In genomic region chr2:151853070-151853758, GRCh38 we compare ENCODE assay signal across 34 cellular contexts. TPM values are rescaled to one million over a fixed set of nuclear protein-coding genes. Genes with fewer than 3 reads are reported as not detected.
DNase-seq lines count a peak whose midpoint lies in the region; TF ChIP-seq lines count a peak whose summit lies in the region.
"Had no signal": no experiment of that assay in that cellular context is flagged by ENCODE, and none has a peak within 500 bp of the region (broad histone marks: within the 10 kb centered on the region; RNA-seq: fewer than 3 reads in every experiment).

No MANE protein-coding gene starts in this region.

- no peak for TF ChIP-seq POLR2A in adrenal gland (IDR thresholded peaks at IDR 0.05)

- H3K27me3 ChIP-seq in adrenal gland: no peaks in the 10 kb centered on the region
- H3K27me3 ChIP-seq: spleen, stomach, tibial artery had no signal

- no peaks in the 10 kb centered on the region for H3K9me3 ChIP-seq in adrenal gland (replicated peaks in 1 of 3)
- H3K9me3 ChIP-seq: spleen, stomach, tibial artery had no signal

- intact Hi-C loops in adrenal gland (cut with DNase I): no loop called here

- no peak overlapping the region for H3K27ac ChIP-seq in adrenal gland
- H3K27ac ChIP-seq: SK-N-MC, spleen, stomach, tibial artery had no signal

- no peaks in the 10 kb centered on the region for H3K36me3 ChIP-seq in adrenal gland (replicated peaks in 1 of 2)
- H3K36me3 ChIP-seq: spleen, stomach, tibial artery had no signal

- DNase-seq in NCI-H2196 (lab: John Stamatoyannopoulos, UW; ENCODE audit: unreplicated experiment) (peak; percentile 8), NCI-H2196 treated with DMSO at 0.1 percent for 48 hours (lab: John Stamatoyannopoulos, UW; ENCODE audit: unreplicated experiment) (no peak), DMS79 treated with DMSO at 0.1 percent for 48 hours (lab: John Stamatoyannopoulos, UW) (peak; percentile 72), NCI-H345 (lab: John Stamatoyannopoulos, UW) (peak; percentile 51), kidney glomerular epithelial cell (lab: John Stamatoyannopoulos, UW) (peak; percentile 12), adrenal gland (no peak)
- no peak for DNase-seq in activated T-cell treated with anti-CD3 and anti-CD28 coated beads, Interleukin-2, amount 50 U/mL, for 1 hour
- DNase-seq in stimulated activated CD4-positive, alpha-beta T cell treated with anti-CD3 and anti-CD28 coated beads, Interleukin-15, amount 100 ng/mL, for 24 hours: no peak
- DNase-seq: activated CD4-positive, alpha-beta T cell treated with anti-CD3 and anti-CD28 coated beads, Interleukin-2, amount 50 U/mL, for 48 hours; activated naive CD4-positive, alpha-beta T cell; activated T-cell treated with anti-CD3 and anti-CD28 coated beads, Interleukin-2, amount 50 U/mL, for 72 hours; Calu3; cerebellar nuclear complex; dermis blood vessel endothelial cell; endodermal cell; head of caudate nucleus; HFFc6; IMR-90; kidney; midbrain; naive B cell; NCI-H1048; NCI-H1694 treated with DMSO at 0.1 percent for 48 hours; NCI-H226; PC-3; right cardiac atrium; spleen; stimulated activated CD8-positive, alpha-beta memory T cell treated with anti-CD3 and anti-CD28 coated beads, Interleukin-4, amount 100 ng/mL, for 48 hours; stomach; T-helper 17 cell; tibial artery had no signal

- H3K4me1 ChIP-seq in adrenal gland (replicated peaks in 1 of 2): peaks cover 0 to 4% of the 10 kb centered on the region in 2 donors
- H3K4me1 ChIP-seq: spleen had no signal

- WGBS in adrenal gland, 4 donors: 77 to 89% (median 84%) methylated on average over 3 of the region's 3 CpGs

- no peak for TF ChIP-seq CTCF in adrenal gland (IDR thresholded peaks at IDR 0.05)

- no peak overlapping the region for H3K4me3 ChIP-seq in adrenal gland
- H3K4me3 ChIP-seq: GM12878, GM23338, SK-N-MC, spleen, stomach, tibial artery had no signal

RNA-seq across cellular contexts. Expression of gene ARL5A, which starts 25.0 kb away (rescaled TPM):
- 10 to 100 TPM; 38.4 to 99.0 (median 70.5) TPM for total RNA-seq in adrenal gland
- 10 to 100 TPM in 2 of 3 donors, 1 to 10 TPM in 1; 8.3 to 39.9 (median 10.9) TPM for polyA plus RNA-seq in adrenal gland

Comparison
In these comparisons a context has a peak if more than half of its experiments do, and no peak if none do; other contexts are left out.
1. DNase-seq: peak in NCI-H2196 (single experiment), DMS79 treated with DMSO at 0.1 percent for 48 hours (single experiment), NCI-H345 (single experiment) and kidney glomerular epithelial cell (single experiment); none in NCI-H2196 treated with DMSO at 0.1 percent for 48 hours (single experiment), activated T-cell treated with anti-CD3 and anti-CD28 coated beads, Interleukin-2, amount 50 U/mL, for 1 hour (single experiment), adrenal gland (0 of 7) and stimulated activated CD4-positive, alpha-beta T cell treated with anti-CD3 and anti-CD28 coated beads, Interleukin-15, amount 100 ng/mL, for 24 hours (single experiment).